ENCODE assay signal across 2 cellular contexts in genomic region chr12:51328587-51328986, GRCh38.
TF ChIP-seq lines count a peak whose summit lies in the region.

No MANE protein-coding gene starts in this region.

TF ChIP-seq in K562, 482 proteins besides CTCF, POLR2A, EP300 and RAD21 (continues in another document):
- no peak for TF ChIP-seq FOXA3 (CRISPR knock-in tag; conservative IDR thresholded peaks at IDR 0.05 in 1 of 2, IDR thresholded peaks at IDR 0.05 in 1 of 2)
- TF ChIP-seq SMARCA4 (IDR thresholded peaks at IDR 0.05) = no peak
- no peak for TF ChIP-seq ZNF785 (CRISPR knock-in tag; IDR thresholded peaks at IDR 0.05)
- peak; percentile 56 for TF ChIP-seq NFIC (IDR thresholded peaks at IDR 0.05)
- no peak for TF ChIP-seq ETV6 (IDR thresholded peaks at IDR 0.05; ENCODE audit: borderline replicate concordance in 1 of 2, low read depth in 2 of 2, low read length in 1 of 2)
- TF ChIP-seq ETV6 (CRISPR knock-in tag; IDR thresholded peaks at IDR 0.05; ENCODE audit: borderline replicate concordance) = no peak
- TF ChIP-seq CBX8 (IDR thresholded peaks at IDR 0.05; ENCODE audit: borderline replicate concordance, extremely low read depth, low read depth, low read length, poor library complexity, severe bottlenecking) = no peak
- TF ChIP-seq ZNF232 (CRISPR knock-in tag; IDR thresholded peaks at IDR 0.05) = no peak
- no peak for TF ChIP-seq NR3C1 (CRISPR knock-in tag; IDR thresholded peaks at IDR 0.05)
- TF ChIP-seq PBX2 (CRISPR knock-in tag; IDR thresholded peaks at IDR 0.05; ENCODE audit: low read depth) = no peak
- TF ChIP-seq PBX2 (tag; conservative IDR thresholded peaks at IDR 0.05; ENCODE audit: low read depth) = no peak
- no peak for TF ChIP-seq IRF2 (CRISPR knock-in tag; IDR thresholded peaks at IDR 0.05)
- 0 out of 2 replicates have a peak, but pooled peaks have one; percentile 21 for TF ChIP-seq MTA3 (IDR thresholded peaks at IDR 0.05; ENCODE audit: borderline replicate concordance)
- no peak for TF ChIP-seq TFAP4 (CRISPR knock-in tag; IDR thresholded peaks at IDR 0.05; ENCODE audit: borderline replicate concordance)
- no peak for TF ChIP-seq ZNF224 (CRISPR knock-in tag; IDR thresholded peaks at IDR 0.05)
- no peak for TF ChIP-seq FIP1L1 (IDR thresholded peaks at IDR 0.05; ENCODE audit: low read depth, low read length, poor library complexity, severe bottlenecking)
- TF ChIP-seq ZNF444 (CRISPR knock-in tag; IDR thresholded peaks at IDR 0.05) = peak; percentile 20; the same call in 1 of the 2 replicates
- TF ChIP-seq SPI1 (IDR thresholded peaks at IDR 0.05; ENCODE audit: borderline replicate concordance, low read depth, low read length) = peak; percentile 4; the same call in 1 of the 2 replicates
- peak; percentile 16; the same call in 1 of the 2 replicates for TF ChIP-seq ZNF584 (CRISPR knock-in tag; IDR thresholded peaks at IDR 0.05; ENCODE audit: low read depth)
- no peak for TF ChIP-seq FOXK2 (conservative IDR thresholded peaks at IDR 0.05 in 1 of 2, IDR thresholded peaks at IDR 0.05 in 1 of 2; ENCODE audit: low read depth in 2 of 2)
- no peak for TF ChIP-seq ZNF551 (CRISPR knock-in tag; IDR thresholded peaks at IDR 0.05)
- TF ChIP-seq DEAF1 (CRISPR knock-in tag; IDR thresholded peaks at IDR 0.05) = no peak
- TF ChIP-seq TRIM28 (IDR thresholded peaks at IDR 0.05) = no peak
- TF ChIP-seq ZSCAN32 (CRISPR knock-in tag; IDR thresholded peaks at IDR 0.05) = no peak
- no peak for TF ChIP-seq ZNF324 (CRISPR knock-in tag; IDR thresholded peaks at IDR 0.05)
- no peak for TF ChIP-seq SRSF1 (IDR thresholded peaks at IDR 0.05; ENCODE audit: low read depth, low read length)
- no peak for TF ChIP-seq POLR2B (IDR thresholded peaks at IDR 0.05; ENCODE audit: low read depth, partially characterized antibody)
- 0 out of 2 replicates have a peak, but pooled peaks have one; percentile 16 for TF ChIP-seq ZKSCAN8 (CRISPR knock-in tag; IDR thresholded peaks at IDR 0.05)
- TF ChIP-seq KLF1 (tag; IDR thresholded peaks at IDR 0.05) = no peak
- TF ChIP-seq CBFA2T3 (IDR thresholded peaks at IDR 0.05) = no peak

TF ChIP-seq in SK-N-SH, 30 proteins besides CTCF, POLR2A, EP300 and RAD21:
- no peak for TF ChIP-seq GATA2 (CRISPR knock-in tag; IDR thresholded peaks at IDR 0.05)
- TF ChIP-seq POLR2AphosphoS5 (IDR thresholded peaks at IDR 0.05; ENCODE audit: low read depth, low read length) = no peak
- TF ChIP-seq ZBTB33 (IDR thresholded peaks at IDR 0.05; ENCODE audit: borderline replicate concordance, low read depth) = no peak
- TF ChIP-seq RCOR1 (IDR thresholded peaks at IDR 0.05; ENCODE audit: low read length) = no peak
- TF ChIP-seq ELF1 (IDR thresholded peaks at IDR 0.05) = no peak
- no peak for TF ChIP-seq MXI1 (IDR thresholded peaks at IDR 0.05; ENCODE audit: low read depth, low read length)
